Comparison of ENCODE assay signal across 23 cellular contexts in genomic region chr5:37858250-37858649, GRCh38. TPM values are rescaled to one million over a fixed set of nuclear protein-coding genes. Genes with fewer than 3 reads are reported as not detected.
DNase-seq lines count a peak whose midpoint lies in the region; ATAC-seq and TF ChIP-seq lines count a peak whose summit lies in the region.
"Had no signal": no experiment of that assay in that cellular context is flagged by ENCODE, and none has a peak within 500 bp of the region (broad histone marks: within the 10 kb centered on the region; RNA-seq: fewer than 3 reads in every experiment).

No MANE protein-coding gene starts in this region.

- H2AFZ ChIP-seq in OCI-LY3 (ENCODE audit: low read depth, low read length) = no peak overlapping the region
- H2AFZ ChIP-seq: GM23338 had no signal

- intact Hi-C loops in activated CD4-positive, alpha-beta T cell treated with anti-CD3 and anti-CD28 coated beads for 36 hours (cut with DNase I, micrococcal nuclease) = no loop called here

- peaks cover 21% of the 10 kb centered on the region for H3K27me3 Mint-ChIP-seq in activated CD4-positive, alpha-beta T cell treated with anti-CD3 and anti-CD28 coated beads for 36 hours

- peak overlapping the region; percentile 7; the same call in 1 of the 2 replicates for H3K4me3 ChIP-seq in OCI-LY3 (ENCODE audit: low read length)
- H3K4me3 ChIP-seq: A549; BLaER1 treated with 17β-estradiol and CSF1 and Interleukin-3, amounts not matched to agents 10 nM and 100 nM; GM23338 had no signal

- no peaks in the 10 kb centered on the region for H4K20me1 ChIP-seq in OCI-LY3 (ENCODE audit: insufficient read depth, low read length)
- H4K20me1 ChIP-seq: BLaER1 treated with 17β-estradiol and CSF1 and Interleukin-3, amounts not matched to agents 10 nM and 100 nM had no signal

- H3K36me3 ChIP-seq in OCI-LY3 (replicated peaks; ENCODE audit: low read depth, low read length) = no peaks in the 10 kb centered on the region
- H3K36me3 ChIP-seq: BE2C; BLaER1 treated with 17β-estradiol and CSF1 and Interleukin-3, amounts not matched to agents 10 nM and 100 nM had no signal

- H3K9me3 Mint-ChIP-seq in activated naive CD4-positive, alpha-beta T cell treated with anti-CD3 and anti-CD28 coated beads, Interleukin-2, amount 50 U/mL, for 72 hours = peaks cover 0 to 7% of the 10 kb centered on the region in 2 donors
- H3K9me3 Mint-ChIP-seq in activated CD4-positive, alpha-beta T cell treated with anti-CD3 and anti-CD28 coated beads for 36 hours (ENCODE audit: low read depth) = no peaks in the 10 kb centered on the region
- H3K9me3 Mint-ChIP-seq: CD4-positive, alpha-beta T cell had no signal

- H3K9me3 ChIP-seq in OCI-LY3 (ENCODE audit: insufficient read depth, low read length) = no peaks in the 10 kb centered on the region
- H3K9me3 ChIP-seq: A549, BE2C had no signal

- CTCF ChIA-PET in activated CD4-positive, alpha-beta T cell treated with anti-CD3 and anti-CD28 coated beads for 36 hours (lab: Charles Lee) = interaction anchor here (0.6 kb wide), 1 partner anchor 349 kb away, joined by 4 read pairs; no protein-coding TSS in a partner anchor

- H3K79me2 ChIP-seq in OCI-LY3 (ENCODE audit: low read length) = no peaks in the 10 kb centered on the region

- peak overlapping the region; percentile 19; the same call in 1 of the 2 replicates for H3K9ac ChIP-seq in OCI-LY3 (ENCODE audit: low read length)
- H3K9ac ChIP-seq: BLaER1 treated with 17β-estradiol and CSF1 and Interleukin-3, amounts not matched to agents 10 nM and 100 nM had no signal

- H3K36me3 Mint-ChIP-seq in activated naive CD4-positive, alpha-beta T cell treated with anti-CD3 and anti-CD28 coated beads, Interleukin-2, amount 50 U/mL, for 72 hours = no peaks in the 10 kb centered on the region
- no peaks in the 10 kb centered on the region for H3K36me3 Mint-ChIP-seq in activated CD4-positive, alpha-beta T cell treated with anti-CD3 and anti-CD28 coated beads for 36 hours (ENCODE audit: low read depth)
- H3K36me3 Mint-ChIP-seq: CD14-positive monocyte; CD8-positive, alpha-beta memory T cell had no signal

- DNase-seq in activated naive CD4-positive, alpha-beta T cell treated with anti-CD3 and anti-CD28 coated beads, Interleukin-2, amount 50 U/mL, for 72 hours (ENCODE audit: low spot score in 2 of 2) = no peak
- no peak for DNase-seq in activated CD4-positive, alpha-beta T cell treated with anti-CD3 and anti-CD28 coated beads for 36 hours
- DNase-seq: 8988T; ACHN; AML-193; BE2C; CD4-positive, alpha-beta T cell; CD8-positive, alpha-beta memory T cell; DMS 273 treated with DMSO at 0.1 percent for 48 hours; DMS79; EL; GDM1; H9 had no signal

- no peak for TF ChIP-seq CTCF in OCI-LY3 (IDR thresholded peaks at IDR 0.05; ENCODE audit: low read depth, low read length)

- H3K4me2 ChIP-seq in OCI-LY3 (ENCODE audit: low read length) = peak overlapping the region; percentile 40
- H3K4me2 ChIP-seq: A549; BLaER1 treated with 17β-estradiol and CSF1 and Interleukin-3, amounts not matched to agents 10 nM and 100 nM; GM23338 had no signal

- ATAC-seq in GM18868 (IDR thresholded peaks at IDR 0.05; ENCODE audit: unreplicated experiment) (peak; percentile 33), HG02852 (IDR thresholded peaks at IDR 0.05; ENCODE audit: unreplicated experiment) (peak; percentile 45), GM18520 (IDR thresholded peaks at IDR 0.05; ENCODE audit: unreplicated experiment) (no peak)
- no peak for ATAC-seq in activated naive CD4-positive, alpha-beta T cell treated with anti-CD3 and anti-CD28 coated beads, Interleukin-2, amount 50 U/mL, for 72 hours
- no peak for ATAC-seq in activated CD4-positive, alpha-beta T cell treated with anti-CD3 and anti-CD28 coated beads for 36 hours
- ATAC-seq: A549, GM23338, HCT116 had no signal

- no peak overlapping the region for H3K4me3 Mint-ChIP-seq in activated CD4-positive, alpha-beta T cell treated with anti-CD3 and anti-CD28 coated beads for 36 hours
- H3K4me3 Mint-ChIP-seq: CD14-positive monocyte; CD4-positive, alpha-beta T cell; CD8-positive, alpha-beta memory T cell; GM23338; H9 had no signal

- no peaks in the 10 kb centered on the region; the same call in 1 of the 2 replicates for H3K27me3 ChIP-seq in OCI-LY3 (ENCODE audit: low read depth, low read length)
- H3K27me3 ChIP-seq: BE2C; BLaER1 treated with 17β-estradiol and CSF1 and Interleukin-3, amounts not matched to agents 10 nM and 100 nM had no signal

- no peak overlapping the region for H3K27ac Mint-ChIP-seq in activated naive CD4-positive, alpha-beta T cell treated with anti-CD3 and anti-CD28 coated beads, Interleukin-2, amount 50 U/mL, for 72 hours
- no peak overlapping the region for H3K27ac Mint-ChIP-seq in activated CD4-positive, alpha-beta T cell treated with anti-CD3 and anti-CD28 coated beads for 36 hours
- H3K27ac Mint-ChIP-seq: CD4-positive, alpha-beta T cell; CD8-positive, alpha-beta memory T cell; GM23338; H9 had no signal

- peak overlapping the region; percentile 44 for H3K27ac ChIP-seq in OCI-LY3 (ENCODE audit: low read length)
- H3K27ac ChIP-seq: A549; BLaER1 treated with 17β-estradiol and CSF1 and Interleukin-3, amounts not matched to agents 10 nM and 100 nM had no signal

- POLR2A ChIA-PET in activated CD4-positive, alpha-beta T cell treated with anti-CD3 and anti-CD28 coated beads for 36 hours (lab: Charles Lee) = no interaction called here

- H3K4me1 ChIP-seq in OCI-LY3 (ENCODE audit: low read length) = peaks cover 47% of the 10 kb centered on the region
- H3K4me1 ChIP-seq: A549, BE2C had no signal

- H3K4me1 Mint-ChIP-seq in activated CD4-positive, alpha-beta T cell treated with anti-CD3 and anti-CD28 coated beads for 36 hours = no peaks in the 10 kb centered on the region
- H3K4me1 Mint-ChIP-seq: CD14-positive monocyte; CD8-positive, alpha-beta memory T cell; GM23338; H9 had no signal

RNA-seq across cellular contexts. Expression of gene GDNF, which starts 18.4 kb away (rescaled TPM):
- total RNA-seq in activated naive CD4-positive, alpha-beta T cell treated with anti-CD3 and anti-CD28 coated beads, Interleukin-2, amount 50 U/mL, for 72 hours = not detected
- not detected for total RNA-seq in activated CD4-positive, alpha-beta T cell treated with anti-CD3 and anti-CD28 coated beads for 36 hours
- total RNA-seq: CD4-positive, alpha-beta T cell; CD8-positive, alpha-beta memory T cell; H4; H9 had no signal

Comparison
In these comparisons a context has a peak if more than half of its experiments do, and no peak if none do; other contexts are left out.
1. ATAC-seq: peak in GM18868 (single experiment) and HG02852 (single experiment); none in GM18520 (single experiment), activated naive CD4-positive, alpha-beta T cell treated with anti-CD3 and anti-CD28 coated beads, Interleukin-2, amount 50 U/mL, for 72 hours (0 of 2) and activated CD4-positive, alpha-beta T cell treated with anti-CD3 and anti-CD28 coated beads for 36 hours (single experiment).